In genomic region chr16:50202926-50203624, GRCh38 we compare ENCODE assay signal across 8 cellular contexts. TPM values are rescaled to one million over a fixed set of nuclear protein-coding genes. Genes with fewer than 3 reads are reported as not detected.
DNase-seq lines count a peak whose midpoint lies in the region; ATAC-seq and TF ChIP-seq lines count a peak whose summit lies in the region.

No MANE protein-coding gene starts in this region.

- 43 to 48% methylated on average over 5 of the region's 5 CpGs for WGBS in upper lobe of left lung, 2 donors
- no CpG with 5 or more reads among the region's 5 CpGs for WGBS in neuronal stem cell (ENCODE audit: extremely low coverage in 2 of 2, insufficient read length in 2 of 2, insufficient replicate concordance in 1 of 2), 2 donors

- no peak for TF ChIP-seq CTCF in brain (conservative IDR thresholded peaks at IDR 0.05)
- TF ChIP-seq CTCF in left lung (IDR thresholded peaks at IDR 0.05) = no peak
- no peak for TF ChIP-seq CTCF in upper lobe of left lung (IDR thresholded peaks at IDR 0.05)
- no peak for TF ChIP-seq CTCF in GM10248 (IDR thresholded peaks at IDR 0.05; ENCODE audit: control extremely low read depth, extremely low read depth, low read depth, missing control alignments)

- no peak overlapping the region for H3K4me3 Mint-ChIP-seq in activated T-cell treated with anti-CD3 and anti-CD28 coated beads, Interleukin-2, amount 50 U/mL, for 24 hours
- H3K4me3 Mint-ChIP-seq in brain = no peak overlapping the region

- DNase-seq in activated T-cell treated with anti-CD3 and anti-CD28 coated beads, Interleukin-2, amount 50 U/mL, for 24 hours = no peak
- no peak for DNase-seq in activated T-cell treated with anti-CD3 and anti-CD28 coated beads for 4 hours
- DNase-seq in left lung = no peak
- no peak for DNase-seq in upper lobe of left lung
- no peak for DNase-seq in neuronal stem cell (ENCODE audit: low spot score)
- DNase-seq in GM10248 (ENCODE audit: extremely low spot score) = no peak

- ATAC-seq in left lung (peak; percentile 72), upper lobe of left lung (ENCODE audit: low FRiP score in 2 of 2) (peak; percentile 82 to 91), HG02588 (IDR thresholded peaks at IDR 0.05; ENCODE audit: unreplicated experiment) (no peak)

- H3K27me3 ChIP-seq in left lung = no peaks in the 10 kb centered on the region
- no peaks in the 10 kb centered on the region for H3K27me3 ChIP-seq in upper lobe of left lung
- no peaks in the 10 kb centered on the region for H3K27me3 ChIP-seq in neuronal stem cell (ENCODE audit: control insufficient read depth in 3 of 3, insufficient read depth in 3 of 3, low read depth in 1 of 3, low read length in 3 of 3)

- TF ChIP-seq EP300 in upper lobe of left lung (IDR thresholded peaks at IDR 0.05) = no peak

- H3K27ac ChIP-seq in left lung = peak overlapping the region; percentile 66 to 73
- peak overlapping the region; percentile 35 to 72 (median 62) for H3K27ac ChIP-seq in upper lobe of left lung
- no peak overlapping the region for H3K27ac ChIP-seq in neuronal stem cell (replicated peaks; ENCODE audit: low read length)

- POLR2A ChIA-PET in GM10248 (lab: Yijun Ruan, JAX) = no interaction called here

- no peaks in the 10 kb centered on the region for H3K36me3 Mint-ChIP-seq in activated T-cell treated with anti-CD3 and anti-CD28 coated beads, Interleukin-2, amount 50 U/mL, for 24 hours (ENCODE audit: low read depth)
- peaks cover 21% of the 10 kb centered on the region for H3K36me3 Mint-ChIP-seq in brain

- H3K27ac Mint-ChIP-seq in activated T-cell treated with anti-CD3 and anti-CD28 coated beads, Interleukin-2, amount 50 U/mL, for 24 hours = peak overlapping the region; percentile 34
- H3K27ac Mint-ChIP-seq in brain = peak overlapping the region in 3 of 5 experiments; percentile 1 to 83 (median 71)

- H3K4me1 Mint-ChIP-seq in activated T-cell treated with anti-CD3 and anti-CD28 coated beads, Interleukin-2, amount 50 U/mL, for 24 hours (ENCODE audit: low read depth) = peaks cover 70% of the 10 kb centered on the region
- H3K4me1 Mint-ChIP-seq in brain = peaks cover 47% of the 10 kb centered on the region

- H3K4ac ChIP-seq in neuronal stem cell (ENCODE audit: low read length) = no peak overlapping the region

- H3K36me3 ChIP-seq in left lung (no peaks in the 10 kb centered on the region), upper lobe of left lung (no peaks in the 10 kb centered on the region), neuronal stem cell (replicated peaks in 1 of 2; ENCODE audit: control insufficient read depth in 2 of 2, insufficient read depth in 2 of 2, low read length in 2 of 2) (no peaks in the 10 kb centered on the region)

- H4K8ac ChIP-seq in neuronal stem cell (ENCODE audit: low read depth, low read length) = no peak overlapping the region

- H3K4me2 ChIP-seq in neuronal stem cell (ENCODE audit: insufficient read depth, low read length, poor library complexity, severe bottlenecking) = no peak overlapping the region

- H3K4me3 ChIP-seq in left lung (no peak overlapping the region), upper lobe of left lung (no peak overlapping the region), neuronal stem cell (ENCODE audit: low read length in 2 of 2) (no peak overlapping the region)

- no peak overlapping the region for H2BK12ac ChIP-seq in neuronal stem cell (ENCODE audit: low read length)

- H3K9ac ChIP-seq in neuronal stem cell (ENCODE audit: low read depth, low read length, poor library complexity) = no peak overlapping the region

- H3K23ac ChIP-seq in neuronal stem cell (ENCODE audit: low read depth, low read length, poor library complexity) = no peak overlapping the region

- peaks cover 2% of the 10 kb centered on the region for H3K79me1 ChIP-seq in neuronal stem cell (ENCODE audit: low read depth, low read length)

- no peak overlapping the region for H3K18ac ChIP-seq in neuronal stem cell (ENCODE audit: low read length)

- H3K9me3 Mint-ChIP-seq in activated T-cell treated with anti-CD3 and anti-CD28 coated beads, Interleukin-2, amount 50 U/mL, for 24 hours = no peaks in the 10 kb centered on the region
- H3K9me3 Mint-ChIP-seq in brain = peaks cover 0 to 16% (median 3%) of the 10 kb centered on the region in 5 experiments

- H3K27me3 Mint-ChIP-seq in activated T-cell treated with anti-CD3 and anti-CD28 coated beads, Interleukin-2, amount 50 U/mL, for 24 hours = no peaks in the 10 kb centered on the region
- no peaks in the 10 kb centered on the region for H3K27me3 Mint-ChIP-seq in brain

- no peak overlapping the region for H4K91ac ChIP-seq in neuronal stem cell (ENCODE audit: low read depth, low read length, poor library complexity)

- peaks cover 17 to 53% of the 10 kb centered on the region in 2 donors for H3K4me1 ChIP-seq in left lung
- H3K4me1 ChIP-seq in upper lobe of left lung = peaks cover 39 to 60% (median 47%) of the 10 kb centered on the region in 4 donors
- H3K4me1 ChIP-seq in neuronal stem cell (ENCODE audit: control insufficient read depth in 2 of 2, insufficient read depth in 1 of 2, low read depth in 1 of 2, low read length in 2 of 2) = peaks cover 5 to 28% of the 10 kb centered on the region in 2 donors

- H3K9me3 ChIP-seq in left lung (no peaks in the 10 kb centered on the region), upper lobe of left lung (no peaks in the 10 kb centered on the region), neuronal stem cell (replicated peaks in 1 of 2; ENCODE audit: control insufficient read depth in 2 of 2, insufficient read depth in 1 of 2, low read depth in 1 of 2, low read length in 2 of 2) (peaks cover 0 to 1% of the 10 kb centered on the region in 2 donors)

- H3K14ac ChIP-seq in neuronal stem cell (ENCODE audit: low read length) = no peak overlapping the region

- intact Hi-C loops in left lung (cut with DNase I) = no loop called here

- H2BK120ac ChIP-seq in neuronal stem cell (ENCODE audit: low read depth, low read length) = no peak overlapping the region

- H2BK15ac ChIP-seq in neuronal stem cell (ENCODE audit: low read length) = no peak overlapping the region

- CTCF ChIA-PET in GM10248 (lab: Yijun Ruan, JAX) = interaction anchor here (1.3 to 9.1 kb wide), 5 partner anchors 7 to 603 kb away, joined by 3 to 97 read pairs (median 7); partner anchors contain the start of gene CNEP1R1

- TF ChIP-seq POLR2A in upper lobe of left lung (IDR thresholded peaks at IDR 0.05) = no peak

- H2AK5ac ChIP-seq in neuronal stem cell (ENCODE audit: low read depth, low read length) = no peak overlapping the region

- H2AFZ ChIP-seq in neuronal stem cell (ENCODE audit: low read length) = no peak overlapping the region

- H2BK5ac ChIP-seq in neuronal stem cell (ENCODE audit: low read length) = no peak overlapping the region

RNA-seq across cellular contexts. Expression of gene TENT4B, which starts 50.0 kb away (rescaled TPM):
- 5.9 TPM for polyA plus RNA-seq in brain (ENCODE audit: insufficient read depth, low read depth, low replicate concordance)
- total RNA-seq in left lung (10 to 100 TPM; 14.8 to 14.9 TPM), upper lobe of left lung (10 to 100 TPM in 3 of 6 donors, 1 to 10 TPM in 3; 7.2 to 19.2 (median 10.6) TPM)
- polyA plus RNA-seq in neuronal stem cell (2013, experiment 1 of 2) = 9.5 TPM
- polyA plus RNA-seq in neuronal stem cell (2013, experiment 2 of 2) = 10.2 TPM
